30 cellular contexts compared by ENCODE assay signal in genomic region chr6:108640104-108640503, GRCh38.
"Had no signal": no experiment of that assay in that cellular context is flagged by ENCODE, and none has a peak within 500 bp of the region (broad histone marks: within the 10 kb centered on the region; RNA-seq: fewer than 3 reads in every experiment).

No MANE protein-coding gene starts in this region.

- H3K9me3 Mint-ChIP-seq: activated CD4-positive, alpha-beta memory T cell treated with anti-CD3 and anti-CD28 coated beads for 36 hours; activated T-helper 1 cell treated with anti-CD3 and anti-CD28 coated beads, Interleukin-12 subunit alpha, Interleukin-12 subunit beta, Interleukin-2, Interleukin-4 antibody, amounts not matched to agents 30 ng/mL and 10 ng/mL and 1 ng/mL, durations not matched to agents 14 hours and 24 hours and 36 hours; dendritic cell treated with granulocyte-macrophage colony-stimulating factor and Interleukin-4, amounts not matched to agents 40 ng/mL and 50 ng/mL, for 4 days; mesothelial cell of epicardium; naive B cell; stimulated activated effector memory CD8-positive, alpha-beta T cell treated with anti-CD3 and anti-CD28 coated beads, Interleukin-12 subunit alpha, Interleukin-12 subunit beta, amount 100 ng/mL, for 72 hours; T-helper 1 cell treated with Interleukin-12 subunit alpha and Interleukin-12 subunit beta and Interleukin-4 antibody, amounts not matched to agents 30 μg/mL and 1 μg/mL, for 36 hours had no signal

- H3K4me1 ChIP-seq: pancreas had no signal

- H3K4me3 ChIP-seq: breast epithelium, pancreas, prostate gland, skin epidermis, stomach, thyroid gland had no signal

- H3K36me3 Mint-ChIP-seq: activated CD4-positive, alpha-beta memory T cell treated with anti-CD3 and anti-CD28 coated beads for 36 hours; naive B cell had no signal

- H3K9me3 ChIP-seq: breast epithelium, pancreas, prostate gland, stomach, thyroid gland had no signal

- H3K27me3 ChIP-seq: breast epithelium, pancreas, stomach, thyroid gland had no signal

- ATAC-seq: activated CD4-positive, CD25-positive, alpha-beta regulatory T cell treated with anti-CD3 and anti-CD28 coated beads, Interleukin-2, amount 50 U/mL, for 24 hours; left ventricle myocardium superior; pancreas; sciatic nerve; stimulated activated effector memory CD8-positive, alpha-beta T cell treated with anti-CD3 and anti-CD28 coated beads, Interleukin-12 subunit alpha, Interleukin-12 subunit beta, amount 100 ng/mL, for 72 hours had no signal

- DNase-seq: activated CD4-positive, alpha-beta memory T cell treated with anti-CD3 and anti-CD28 coated beads for 36 hours; activated CD4-positive, alpha-beta T cell treated with anti-CD3 and anti-CD28 coated beads for 48 hours; activated CD8-positive, alpha-beta memory T cell treated with anti-CD3 and anti-CD28 coated beads, Interleukin-2, amount 50 U/mL, for 4 hours; activated gamma-delta T cell; activated naive CD4-positive, alpha-beta T cell treated with anti-CD3 and anti-CD28 coated beads, Interleukin-2, amount 50 U/mL, for 16 hours; activated T-cell treated with anti-CD3 and anti-CD28 coated beads, Interleukin-2, amount 50 U/mL, for 1 hour; central memory CD4-positive, alpha-beta T cell; glutamatergic neuron; left ventricle myocardium superior; naive B cell; nucleus accumbens; pancreas; retina; stimulated activated CD4-positive, alpha-beta T cell treated with anti-CD3 and anti-CD28 coated beads, Interleukin-12 subunit alpha, Interleukin-12 subunit beta, amount 100 ng/mL, for 4 hours; stimulated activated CD4-positive, alpha-beta T cell treated with anti-CD3 and anti-CD28 coated beads, Interleukin-4, amount 100 ng/mL, for 24 hours; stomach; T1000; thyroid gland; WERI-Rb-1 had no signal

- H3K36me3 ChIP-seq: breast epithelium, pancreas, prostate gland, thyroid gland, WERI-Rb-1 had no signal

- H3K27me3 Mint-ChIP-seq: activated CD4-positive, alpha-beta memory T cell treated with anti-CD3 and anti-CD28 coated beads for 36 hours; dendritic cell treated with granulocyte-macrophage colony-stimulating factor and Interleukin-4, amounts not matched to agents 40 ng/mL and 50 ng/mL, for 4 days; naive B cell had no signal

- H3K4me3 Mint-ChIP-seq: activated CD4-positive, alpha-beta memory T cell treated with anti-CD3 and anti-CD28 coated beads for 36 hours; activated T-helper 1 cell treated with anti-CD3 and anti-CD28 coated beads, Interleukin-12 subunit alpha, Interleukin-12 subunit beta, Interleukin-2, Interleukin-4 antibody, amounts not matched to agents 30 ng/mL and 10 ng/mL and 1 ng/mL, durations not matched to agents 14 hours and 24 hours and 36 hours; dendritic cell treated with granulocyte-macrophage colony-stimulating factor and Interleukin-4, amounts not matched to agents 40 ng/mL and 50 ng/mL, for 4 days; mesothelial cell of epicardium; stimulated activated effector memory CD8-positive, alpha-beta T cell treated with anti-CD3 and anti-CD28 coated beads, Interleukin-12 subunit alpha, Interleukin-12 subunit beta, amount 100 ng/mL, for 72 hours; T-helper 1 cell treated with Interleukin-12 subunit alpha and Interleukin-12 subunit beta and Interleukin-4 antibody, amounts not matched to agents 30 μg/mL and 1 μg/mL, for 36 hours had no signal

- H3K27ac Mint-ChIP-seq: activated CD4-positive, alpha-beta memory T cell treated with anti-CD3 and anti-CD28 coated beads for 36 hours; activated T-helper 1 cell treated with anti-CD3 and anti-CD28 coated beads, Interleukin-12 subunit alpha, Interleukin-12 subunit beta, Interleukin-2, Interleukin-4 antibody, amounts not matched to agents 30 ng/mL and 10 ng/mL and 1 ng/mL, durations not matched to agents 14 hours and 24 hours and 36 hours; dendritic cell treated with granulocyte-macrophage colony-stimulating factor and Interleukin-4, amounts not matched to agents 40 ng/mL and 50 ng/mL, for 4 days; mesothelial cell of epicardium; stimulated activated effector memory CD8-positive, alpha-beta T cell treated with anti-CD3 and anti-CD28 coated beads, Interleukin-12 subunit alpha, Interleukin-12 subunit beta, amount 100 ng/mL, for 72 hours; T-helper 1 cell treated with Interleukin-12 subunit alpha and Interleukin-12 subunit beta and Interleukin-4 antibody, amounts not matched to agents 30 μg/mL and 1 μg/mL, for 36 hours had no signal

- H3K27ac ChIP-seq: breast epithelium, epithelial cell of prostate, pancreas, prostate gland, skin epidermis, stomach, thyroid gland, WERI-Rb-1 had no signal
